8 cellular contexts compared by ENCODE assay signal in the genomic region with DNA sequence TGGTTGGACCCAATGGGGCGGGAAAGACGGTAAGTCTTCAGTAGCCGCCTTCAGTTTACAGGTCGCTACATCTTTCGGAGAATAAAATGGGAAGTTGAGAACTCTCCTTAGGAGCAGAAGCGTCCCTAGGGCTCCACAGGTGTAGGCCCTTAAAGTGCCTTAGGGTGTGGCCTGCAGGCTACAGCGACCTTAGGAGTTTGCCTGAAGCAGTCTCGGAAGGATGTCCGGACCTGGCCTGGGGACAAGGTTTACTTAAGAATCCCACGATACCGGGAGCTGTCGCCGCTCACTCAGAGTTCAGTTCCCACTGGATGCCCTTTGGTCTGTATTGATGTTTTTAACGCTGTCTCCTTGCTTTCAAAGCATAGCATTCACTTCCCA. TPM values are rescaled to one million over a fixed set of nuclear protein-coding genes. Genes with fewer than 3 reads are reported as not detected.
A peak's percentile ranks its signal among the peaks of the same experiment; 100 is the strongest.
DNase-seq lines count a peak whose midpoint lies in the region; ATAC-seq and TF ChIP-seq lines count a peak whose summit lies in the region.

No MANE protein-coding gene starts in this region.

- H3K9me3 Mint-ChIP-seq in activated naive CD4-positive, alpha-beta T cell treated with anti-CD3 and anti-CD28 coated beads for 36 hours, result peaks cover 2% of the 10 kb centered on the region
- peaks cover 3% of the 10 kb centered on the region for H3K9me3 Mint-ChIP-seq in progenitor cell of endocrine pancreas (ENCODE audit: low read depth)

- peaks cover 10% of the 10 kb centered on the region for H3K36me3 Mint-ChIP-seq in activated naive CD4-positive, alpha-beta T cell treated with anti-CD3 and anti-CD28 coated beads for 36 hours (ENCODE audit: low read depth)
- H3K36me3 Mint-ChIP-seq in progenitor cell of endocrine pancreas (ENCODE audit: insufficient read depth), result no peaks in the 10 kb centered on the region

- H3K4me3 Mint-ChIP-seq in activated naive CD4-positive, alpha-beta T cell treated with anti-CD3 and anti-CD28 coated beads for 36 hours, result peak overlapping the region; percentile 98
- H3K4me3 Mint-ChIP-seq in progenitor cell of endocrine pancreas (ENCODE audit: low read depth), result peak overlapping the region; percentile 90

- H3K4me1 ChIP-seq in heart left ventricle, result peaks cover 0 to 26% (median 12%) of the 10 kb centered on the region in 12 donors

- CTCF ChIA-PET in activated naive CD4-positive, alpha-beta T cell treated with anti-CD3 and anti-CD28 coated beads for 36 hours (lab: Charles Lee), result interaction anchor here (1.1 kb wide), 1 partner anchor 307 kb away, joined by 3 read pairs; no protein-coding TSS in a partner anchor

- H3K27ac ChIP-seq in heart left ventricle, result peak overlapping the region; percentile 35 to 91 (median 86)

- TF ChIP-seq POLR2A in heart left ventricle (IDR thresholded peaks at IDR 0.05), result no peak

- DNase-seq in SHP77 (lab: John Stamatoyannopoulos, UW), result peak; percentile 35 to 63
- DNase-seq in SHP77 treated with DMSO at 0.1 percent for 48 hours (lab: John Stamatoyannopoulos, UW), result no peak
- peak; percentile 18 for DNase-seq in NCI-H748 treated with DMSO at 0.1 percent for 48 hours (lab: John Stamatoyannopoulos, UW)
- DNase-seq in activated naive CD4-positive, alpha-beta T cell treated with anti-CD3 and anti-CD28 coated beads for 36 hours, result peak; percentile 41
- DNase-seq in heart left ventricle, result peak in 4 of 5 donors; percentile 18 to 34 (median 30)
- no peak for DNase-seq in progenitor cell of endocrine pancreas (ENCODE audit: low spot score, unreplicated experiment)
- DNase-seq in medulla oblongata (ENCODE audit: extremely low spot score), result no peak

- H3K4me3 ChIP-seq in heart left ventricle, result peak overlapping the region; percentile 54 to 93 (median 70)

- peaks cover 15% of the 10 kb centered on the region for H3K4me1 Mint-ChIP-seq in activated naive CD4-positive, alpha-beta T cell treated with anti-CD3 and anti-CD28 coated beads for 36 hours (ENCODE audit: low read depth)
- H3K4me1 Mint-ChIP-seq in progenitor cell of endocrine pancreas (ENCODE audit: low read depth), result peaks cover 12% of the 10 kb centered on the region

- WGBS in heart left ventricle, 4 donors, result 1 to 3% (median 2%) methylated on average over 14 of the region's 14 CpGs

- H3K27me3 ChIP-seq in heart left ventricle, result no peaks in the 10 kb centered on the region

- TF ChIP-seq CTCF in heart left ventricle (IDR thresholded peaks at IDR 0.05) (no peak), progenitor cell of endocrine pancreas (IDR thresholded peaks at IDR 0.05; ENCODE audit: unreplicated experiment) (no peak)

- intact Hi-C loops in activated naive CD4-positive, alpha-beta T cell treated with anti-CD3 and anti-CD28 coated beads for 36 hours (cut with micrococcal nuclease), result loop anchor here (1.0 to 2.0 kb wide), 4 partner anchors 61 to 263 kb away; a partner anchor contains a TSS
- intact Hi-C loops in heart left ventricle (cut with DNase I), result loop anchor here in 1 of 10 donors (5.0 kb wide), 1 partner anchor 60 kb away; no protein-coding TSS in a partner anchor

- peaks cover 0 to 30% (median 22%) of the 10 kb centered on the region in 9 donors for H3K36me3 ChIP-seq in heart left ventricle

- peak; percentile 38 for ATAC-seq in HG02610 (IDR thresholded peaks at IDR 0.05; ENCODE audit: unreplicated experiment)
- ATAC-seq in heart left ventricle, result peak; percentile 18 to 60 (median 52)

- no peaks in the 10 kb centered on the region for H3K9me3 ChIP-seq in heart left ventricle

- no peaks in the 10 kb centered on the region for H3K27me3 Mint-ChIP-seq in activated naive CD4-positive, alpha-beta T cell treated with anti-CD3 and anti-CD28 coated beads for 36 hours (ENCODE audit: low read depth)
- no peaks in the 10 kb centered on the region for H3K27me3 Mint-ChIP-seq in progenitor cell of endocrine pancreas

- peak overlapping the region; percentile 94 for H3K27ac Mint-ChIP-seq in activated naive CD4-positive, alpha-beta T cell treated with anti-CD3 and anti-CD28 coated beads for 36 hours
- H3K27ac Mint-ChIP-seq in progenitor cell of endocrine pancreas, result peak overlapping the region; percentile 98

RNA-seq across cellular contexts. Expression of a gene that starts 0.6 kb away (rescaled TPM):
- 10 to 100 TPM; 39.1 to 42.4 TPM for total RNA-seq in activated naive CD4-positive, alpha-beta T cell treated with anti-CD3 and anti-CD28 coated beads for 36 hours
- 10 to 100 TPM; 17.5 to 41.8 (median 32.4) TPM for total RNA-seq in heart left ventricle
- 10 to 100 TPM in 1 of 2 donors, 1 to 10 TPM in 1; 9.3 to 16.1 TPM for polyA plus RNA-seq in heart left ventricle
- total RNA-seq in progenitor cell of endocrine pancreas, result 50.2 and 52.4 TPM in 2 replicates

RNA-seq across cellular contexts. Expression of a gene that starts 14.1 kb away (rescaled TPM):
- not detected for total RNA-seq in activated naive CD4-positive, alpha-beta T cell treated with anti-CD3 and anti-CD28 coated beads for 36 hours
- not detected for total RNA-seq in heart left ventricle
- polyA plus RNA-seq in heart left ventricle, result not detected
- not detected in 2 replicates for total RNA-seq in progenitor cell of endocrine pancreas

Comparison
In these comparisons a context has a peak if more than half of its experiments do, and no peak if none do; other contexts are left out.
1. DNase-seq: peak in SHP77 (2 of 2), NCI-H748 treated with DMSO at 0.1 percent for 48 hours (single experiment), activated naive CD4-positive, alpha-beta T cell treated with anti-CD3 and anti-CD28 coated beads for 36 hours (single experiment) and heart left ventricle (4 of 5); none in SHP77 treated with DMSO at 0.1 percent for 48 hours (single experiment), progenitor cell of endocrine pancreas (single experiment) and medulla oblongata (single experiment).